10 cellular contexts compared by ENCODE assay signal in genomic region chr11:30342736-30343166, GRCh38. TPM values are rescaled to one million over a fixed set of nuclear protein-coding genes. Genes with fewer than 3 reads are reported as not detected.
DNase-seq lines count a peak whose midpoint lies in the region; ATAC-seq and TF ChIP-seq lines count a peak whose summit lies in the region.
"Had no signal": no experiment of that assay in that cellular context is flagged by ENCODE, and none has a peak within 500 bp of the region (broad histone marks: within the 10 kb centered on the region; RNA-seq: fewer than 3 reads in every experiment).

No MANE protein-coding gene starts in this region.

- H3K36me3 ChIP-seq in transverse colon (peaks cover 0 to 10% (median 0%) of the 10 kb centered on the region in 4 donors), BE2C (no peaks in the 10 kb centered on the region)

- WGBS in transverse colon (ENCODE audit: low coverage in 1 of 2), 2 donors = 75 to 86% methylated on average over 1 of the region's 1 CpG

- H3K4me1 ChIP-seq in transverse colon = no peaks in the 10 kb centered on the region
- H3K4me1 ChIP-seq in BE2C = no peaks in the 10 kb centered on the region

- H3K9me3 ChIP-seq in transverse colon (no peaks in the 10 kb centered on the region), BE2C (no peaks in the 10 kb centered on the region)

- ATAC-seq in activated naive CD8-positive, alpha-beta T cell treated with anti-CD3 and anti-CD28 coated beads, Interleukin-2, amount 50 U/mL, for 24 hours = peak; percentile 65
- ATAC-seq in HG02938 (IDR thresholded peaks at IDR 0.05; ENCODE audit: unreplicated experiment) = peak; percentile 98
- ATAC-seq: T-cell had no signal

- TF ChIP-seq EP300 in transverse colon (IDR thresholded peaks at IDR 0.05; ENCODE audit: low read depth) = no peak

- no peaks in the 10 kb centered on the region for H3K27me3 Mint-ChIP-seq in activated naive CD8-positive, alpha-beta T cell treated with anti-CD3 and anti-CD28 coated beads, Interleukin-2, amount 50 U/mL, for 24 hours
- no peaks in the 10 kb centered on the region for H3K27me3 Mint-ChIP-seq in activated naive CD8-positive, alpha-beta T cell treated with anti-CD3 and anti-CD28 coated beads for 36 hours
- H3K27me3 Mint-ChIP-seq: T-cell had no signal

- no peaks in the 10 kb centered on the region for H3K9me3 Mint-ChIP-seq in activated naive CD8-positive, alpha-beta T cell treated with anti-CD3 and anti-CD28 coated beads, Interleukin-2, amount 50 U/mL, for 24 hours
- no peaks in the 10 kb centered on the region for H3K9me3 Mint-ChIP-seq in activated naive CD8-positive, alpha-beta T cell treated with anti-CD3 and anti-CD28 coated beads for 36 hours
- H3K9me3 Mint-ChIP-seq: T-cell had no signal

- no peak overlapping the region for H3K4me3 Mint-ChIP-seq in activated naive CD8-positive, alpha-beta T cell treated with anti-CD3 and anti-CD28 coated beads, Interleukin-2, amount 50 U/mL, for 24 hours
- H3K4me3 Mint-ChIP-seq in activated naive CD8-positive, alpha-beta T cell treated with anti-CD3 and anti-CD28 coated beads for 36 hours = no peak overlapping the region
- H3K4me3 Mint-ChIP-seq: T-cell had no signal

- intact Hi-C loops in transverse colon (cut with DNase I; ENCODE audit: low total_unique reads) = no loop called here

- no peak for DNase-seq in activated naive CD8-positive, alpha-beta T cell treated with anti-CD3 and anti-CD28 coated beads, Interleukin-2, amount 50 U/mL, for 24 hours
- no peak for DNase-seq in activated naive CD8-positive, alpha-beta T cell treated with anti-CD3 and anti-CD28 coated beads for 36 hours
- DNase-seq in NOMO-1 treated with dmso at 0.1 percent for 144 hours (lab: John Stamatoyannopoulos, UW; ENCODE audit: unreplicated experiment) (peak; percentile 77), transverse colon (peak; percentile 13), BE2C (no peak), cerebellum (ENCODE audit: low spot score) (no peak)
- DNase-seq in activated CD4-positive, alpha-beta T cell treated with anti-CD3 and anti-CD28 coated beads for 48 hours = no peak
- DNase-seq: T-cell had no signal

- in situ Hi-C loops in transverse colon (cut with MboI; ENCODE audit: low pct_ligation_motif_present in 1 of 4, low pct_unique_long_range_greater_than_20kb in 1 of 4, low sequenced_read_pairs in 3 of 4) = loop anchor here in 1 of 4 donors (10.0 kb wide), 1 partner anchor 572 kb away; no protein-coding TSS in a partner anchor

- peaks cover 6% of the 10 kb centered on the region for H3K4me1 Mint-ChIP-seq in activated naive CD8-positive, alpha-beta T cell treated with anti-CD3 and anti-CD28 coated beads, Interleukin-2, amount 50 U/mL, for 24 hours
- peaks cover 9% of the 10 kb centered on the region for H3K4me1 Mint-ChIP-seq in activated naive CD8-positive, alpha-beta T cell treated with anti-CD3 and anti-CD28 coated beads for 36 hours

- no peak for TF ChIP-seq CTCF in transverse colon (IDR thresholded peaks at IDR 0.05)
- TF ChIP-seq CTCF in BE2C (IDR thresholded peaks at IDR 0.05; ENCODE audit: low read depth, low read length) = no peak

- H3K27me3 ChIP-seq in transverse colon (no peaks in the 10 kb centered on the region), BE2C (no peaks in the 10 kb centered on the region)

- peak overlapping the region in 1 of 4 donors; percentile 41 for H3K27ac ChIP-seq in transverse colon
- H3K27ac ChIP-seq: HL-60 had no signal

- H3K27ac Mint-ChIP-seq in activated naive CD8-positive, alpha-beta T cell treated with anti-CD3 and anti-CD28 coated beads, Interleukin-2, amount 50 U/mL, for 24 hours = peak overlapping the region; percentile 2
- H3K27ac Mint-ChIP-seq in activated naive CD8-positive, alpha-beta T cell treated with anti-CD3 and anti-CD28 coated beads for 36 hours = no peak overlapping the region

- no peak for TF ChIP-seq POLR2A in transverse colon (IDR thresholded peaks at IDR 0.05)

- no peak overlapping the region for H3K4me3 ChIP-seq in transverse colon
- H3K4me3 ChIP-seq in BE2C (ENCODE audit: low read depth, low read length) = no peak overlapping the region

- H3K36me3 Mint-ChIP-seq in activated naive CD8-positive, alpha-beta T cell treated with anti-CD3 and anti-CD28 coated beads, Interleukin-2, amount 50 U/mL, for 24 hours (ENCODE audit: low read depth) = peaks cover 7% of the 10 kb centered on the region
- peaks cover 9% of the 10 kb centered on the region for H3K36me3 Mint-ChIP-seq in activated naive CD8-positive, alpha-beta T cell treated with anti-CD3 and anti-CD28 coated beads for 36 hours

RNA-seq across cellular contexts. Expression of gene ARL14EP, which starts 19.8 kb away (rescaled TPM):
- total RNA-seq in activated naive CD8-positive, alpha-beta T cell treated with anti-CD3 and anti-CD28 coated beads for 36 hours = 10 to 100 TPM; 35.8 to 38.4 TPM
- 10 to 100 TPM in 3 of 4 donors, 1 to 10 TPM in 1; 7.9 to 24.7 (median 16.0) TPM for total RNA-seq in transverse colon
- 26.3 TPM for polyA plus RNA-seq in BE2C (2012; ENCODE audit: insufficient read depth, insufficient read length, low read depth)
- total RNA-seq in cerebellum = 48.4 TPM

Comparison
In these comparisons a context has a peak if more than half of its experiments do, and no peak if none do; other contexts are left out.
1. DNase-seq: peak in NOMO-1 treated with dmso at 0.1 percent for 144 hours (single experiment) and transverse colon (single experiment); none in activated naive CD8-positive, alpha-beta T cell treated with anti-CD3 and anti-CD28 coated beads, Interleukin-2, amount 50 U/mL, for 24 hours (single experiment), activated naive CD8-positive, alpha-beta T cell treated with anti-CD3 and anti-CD28 coated beads for 36 hours (single experiment), BE2C (single experiment), activated CD4-positive, alpha-beta T cell treated with anti-CD3 and anti-CD28 coated beads for 48 hours (single experiment) and cerebellum (single experiment).